ENCODE assay signal across 25 cellular contexts in the genomic region with DNA sequence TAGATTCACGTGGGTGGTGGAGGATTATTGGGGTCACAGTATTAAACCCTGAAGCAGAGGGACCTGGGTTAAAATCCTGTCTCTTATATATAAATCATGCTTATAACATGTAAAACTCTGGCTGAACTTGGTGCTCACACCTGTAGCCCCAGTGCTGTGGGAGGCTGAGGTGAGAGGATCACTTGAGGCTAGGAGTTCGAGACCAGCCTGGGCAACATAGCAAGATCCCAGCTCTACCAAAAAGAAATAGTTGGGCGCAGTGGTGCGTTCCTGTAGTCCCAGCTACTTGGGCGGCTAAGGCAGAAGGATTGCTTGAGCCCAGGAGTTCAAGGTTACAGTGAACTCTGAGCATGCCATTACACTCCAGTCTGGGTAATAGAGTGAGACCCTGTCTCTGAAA. TPM values are rescaled to one million over a fixed set of nuclear protein-coding genes. Genes with fewer than 3 reads are reported as not detected.
DNase-seq lines count a peak whose midpoint lies in the region; ATAC-seq, FAIRE-seq and TF ChIP-seq lines count a peak whose summit lies in the region.
"Had no signal": no experiment of that assay in that cellular context is flagged by ENCODE, and none has a peak within 500 bp of the region (broad histone marks: within the 10 kb centered on the region; RNA-seq: fewer than 3 reads in every experiment).

No MANE protein-coding gene starts in this region.

- H3K4me1 Mint-ChIP-seq in activated CD8-positive, alpha-beta T cell treated with anti-CD3 and anti-CD28 coated beads for 36 hours (ENCODE audit: low read depth) = peaks cover 36% of the 10 kb centered on the region
- H3K4me1 Mint-ChIP-seq in activated CD8-positive, alpha-beta T cell treated with anti-CD3 and anti-CD28 coated beads, Interleukin-2, amount 10 ng/mL, durations not matched to agents 7 days and 5 days (ENCODE audit: low read depth) = peaks cover 24% of the 10 kb centered on the region
- H3K4me1 Mint-ChIP-seq in GM23338 (peaks cover 8% of the 10 kb centered on the region; the same call in 2 of the 3 replicates), neural progenitor cell (peaks cover 12% of the 10 kb centered on the region)

- H3K4me2 ChIP-seq in GM23338 = no peak overlapping the region
- H3K4me2 ChIP-seq in K562 (ENCODE audit: insufficient read depth, low read length) = no peak overlapping the region
- no peak overlapping the region for H3K4me2 ChIP-seq in neural progenitor cell

- H3K79me2 ChIP-seq in GM23338 (replicated peaks; ENCODE audit: insufficient read depth) (peaks cover 33% of the 10 kb centered on the region), K562 (ENCODE audit: control insufficient read depth, insufficient read depth, low read length) (peaks cover 26% of the 10 kb centered on the region), neural progenitor cell (ENCODE audit: low read depth) (peaks cover 34% of the 10 kb centered on the region)

- no peak overlapping the region for H3K4me3 ChIP-seq in GM23338
- no peak overlapping the region for H3K4me3 ChIP-seq in K562
- H3K4me3 ChIP-seq in neural progenitor cell = no peak overlapping the region
- no peak overlapping the region for H3K4me3 ChIP-seq in transverse colon
- H3K4me3 ChIP-seq: SJSA1, testis had no signal

- ATAC-seq in activated CD8-positive, alpha-beta T cell treated with anti-CD3 and anti-CD28 coated beads for 36 hours = no peak
- no peak for ATAC-seq in activated CD8-positive, alpha-beta T cell treated with anti-CD3 and anti-CD28 coated beads, Interleukin-2, amount 10 ng/mL, durations not matched to agents 7 days and 5 days
- ATAC-seq in GM23338 (no peak), K562 (no peak), HG03095 (IDR thresholded peaks at IDR 0.05; ENCODE audit: unreplicated experiment) (no peak)
- ATAC-seq: foreskin keratinocyte; left ventricle myocardium superior; stimulated activated naive B cell treated with anti-CD40 and anti-IgM and Interleukin-4, amounts not matched to agents 10 μg/mL and 1 μg/mL and 100 μg/mL, for 72 hours; T-helper 17 cell had no signal

- CTCF ChIA-PET in activated CD8-positive, alpha-beta T cell treated with anti-CD3 and anti-CD28 coated beads for 36 hours (lab: Charles Lee) = interaction anchor here (0.6 kb wide), 1 partner anchor 505 kb away, joined by 3 read pairs; no protein-coding TSS in a partner anchor
- CTCF ChIA-PET in activated CD8-positive, alpha-beta T cell treated with anti-CD3 and anti-CD28 coated beads, Interleukin-2, amount 10 ng/mL, durations not matched to agents 7 days and 5 days (lab: Charles Lee) = no interaction called here
- CTCF ChIA-PET in K562 (lab: Yijun Ruan, JAX; ENCODE audit: low intra/inter-chr PET ratio) = no interaction called here

- H3F3A ChIP-seq in GM23338 (replicated peaks; ENCODE audit: low read depth) (no peaks in the 10 kb centered on the region; the same call in 1 of the 2 replicates), neural progenitor cell (ENCODE audit: low read depth) (peaks cover 5% of the 10 kb centered on the region)

- peaks cover 34% of the 10 kb centered on the region for H3K36me3 Mint-ChIP-seq in activated CD8-positive, alpha-beta T cell treated with anti-CD3 and anti-CD28 coated beads for 36 hours (ENCODE audit: low read depth)
- peaks cover 42% of the 10 kb centered on the region for H3K36me3 Mint-ChIP-seq in activated CD8-positive, alpha-beta T cell treated with anti-CD3 and anti-CD28 coated beads, Interleukin-2, amount 10 ng/mL, durations not matched to agents 7 days and 5 days (ENCODE audit: low read depth)
- H3K36me3 Mint-ChIP-seq in GM23338 (ENCODE audit: low read depth) (peaks cover 21% of the 10 kb centered on the region), neural progenitor cell (peaks cover 8% of the 10 kb centered on the region)

- H3K4me3 Mint-ChIP-seq in activated CD8-positive, alpha-beta T cell treated with anti-CD3 and anti-CD28 coated beads for 36 hours = no peak overlapping the region
- H3K4me3 Mint-ChIP-seq in activated CD8-positive, alpha-beta T cell treated with anti-CD3 and anti-CD28 coated beads, Interleukin-2, amount 10 ng/mL, durations not matched to agents 7 days and 5 days = no peak overlapping the region
- 0 out of 3 replicates have a peak overlapping the region, but pooled peaks have one; percentile 97 for H3K4me3 Mint-ChIP-seq in GM23338
- peak overlapping the region; percentile 66 for H3K4me3 Mint-ChIP-seq in neural progenitor cell

- no peak for TF ChIP-seq CTCF in activated CD8-positive, alpha-beta T cell treated with anti-CD3 and anti-CD28 coated beads for 36 hours (IDR thresholded peaks at IDR 0.05)
- TF ChIP-seq CTCF in GM23338 (conservative IDR thresholded peaks at IDR 0.05; ENCODE audit: low read depth in 2 of 2) (no peak), K562 (IDR thresholded peaks at IDR 0.05 in 2 of 3, conservative IDR thresholded peaks at IDR 0.05 in 1 of 3; ENCODE audit: insufficient read depth in 2 of 3, low read depth in 1 of 3, low read length in 3 of 3) (no peak), neural progenitor cell (IDR thresholded peaks at IDR 0.05) (no peak), transverse colon (IDR thresholded peaks at IDR 0.05) (no peak)

- H4K20me1 ChIP-seq in GM23338 (replicated peaks; ENCODE audit: insufficient read depth) = peaks cover 11% of the 10 kb centered on the region
- no peaks in the 10 kb centered on the region for H4K20me1 ChIP-seq in K562 (replicated peaks; ENCODE audit: control insufficient read depth, insufficient read depth, low read length)
- H4K20me1 ChIP-seq in neural progenitor cell (ENCODE audit: low read depth) = no peaks in the 10 kb centered on the region

- H3K36me3 ChIP-seq in GM23338 (ENCODE audit: insufficient read depth) = no peaks in the 10 kb centered on the region; the same call in 1 of the 2 replicates
- H3K36me3 ChIP-seq in K562 (ENCODE audit: control insufficient read depth, insufficient read depth, low read length) = peaks cover 24% of the 10 kb centered on the region; the same call in 2 of the 3 replicates
- no peaks in the 10 kb centered on the region for H3K36me3 ChIP-seq in neural progenitor cell
- peaks cover 0 to 30% (median 13%) of the 10 kb centered on the region in 4 donors for H3K36me3 ChIP-seq in transverse colon

- peaks cover 4% of the 10 kb centered on the region; the same call in 1 of the 2 replicates for H3K9me3 ChIP-seq in K562 (replicated peaks; ENCODE audit: control insufficient read depth, insufficient read depth, low read depth, low read length)
- H3K9me3 ChIP-seq in neural progenitor cell (ENCODE audit: low read depth) = no peaks in the 10 kb centered on the region
- no peaks in the 10 kb centered on the region for H3K9me3 ChIP-seq in transverse colon
- H3K9me3 ChIP-seq: SJSA1, testis had no signal

- TF ChIP-seq RAD21 in K562 (CRISPR knock-in tag; conservative IDR thresholded peaks at IDR 0.05 in 1 of 2, IDR thresholded peaks at IDR 0.05 in 1 of 2) = no peak

- TF ChIP-seq POLR2A in K562 (conservative IDR thresholded peaks at IDR 0.05) = no peak
- no peak for TF ChIP-seq POLR2A in transverse colon (IDR thresholded peaks at IDR 0.05)

- H3K9ac ChIP-seq in K562 (ENCODE audit: insufficient read depth in 1 of 2, low read depth in 2 of 2, low read length in 2 of 2) (no peak overlapping the region), neural progenitor cell (no peak overlapping the region)

- POLR2A ChIA-PET in activated CD8-positive, alpha-beta T cell treated with anti-CD3 and anti-CD28 coated beads for 36 hours (lab: Charles Lee) = no interaction called here
- POLR2A ChIA-PET in activated CD8-positive, alpha-beta T cell treated with anti-CD3 and anti-CD28 coated beads, Interleukin-2, amount 10 ng/mL, durations not matched to agents 7 days and 5 days (lab: Charles Lee) = no interaction called here
- POLR2A ChIA-PET in K562 (lab: Yijun Ruan, JAX) = no interaction called here

- WGBS in K562 (ENCODE audit: insufficient coverage, low coverage, missing lambda C conversion rate) = 81% methylated on average over 5 of the region's 5 CpGs
- 80 to 96% methylated on average over 1 to 5 of the region's 5 CpGs for WGBS in transverse colon (ENCODE audit: low coverage in 1 of 2), 2 donors

- no peak for TF ChIP-seq EP300 in K562 (IDR thresholded peaks at IDR 0.05; ENCODE audit: low read length)
- TF ChIP-seq EP300 in transverse colon (IDR thresholded peaks at IDR 0.05; ENCODE audit: low read depth) = no peak

- H3K27ac ChIP-seq in GM23338 (ENCODE audit: low read depth) = no peak overlapping the region
- H3K27ac ChIP-seq in K562 (ENCODE audit: extremely low read depth, low read depth, low read length) = no peak overlapping the region
- no peak overlapping the region for H3K27ac ChIP-seq in neural progenitor cell
- no peak overlapping the region for H3K27ac ChIP-seq in transverse colon
- H3K27ac ChIP-seq: ascending aorta, foreskin keratinocyte, SJSA1, testis had no signal

- DNase-seq in activated CD8-positive, alpha-beta T cell treated with anti-CD3 and anti-CD28 coated beads for 36 hours = no peak
- DNase-seq in activated CD8-positive, alpha-beta T cell treated with anti-CD3 and anti-CD28 coated beads, Interleukin-2, amount 10 ng/mL, durations not matched to agents 7 days and 5 days = no peak
- DNase-seq in GM23338 (ENCODE audit: low spot score) (no peak), K562 (ENCODE audit: extremely low read depth in 1 of 4, low spot score in 3 of 4) (no peak), neural progenitor cell (ENCODE audit: low spot score) (no peak), transverse colon (no peak), NCI-H1436 (lab: John Stamatoyannopoulos, UW) (no peak)
- DNase-seq: 8988T; activated CD4-positive, alpha-beta T cell treated with anti-CD3 and anti-CD28 coated beads, Interleukin-2, amount 10 ng/mL, durations not matched to agents 7 days and 5 days; activated CD8-positive, alpha-beta memory T cell treated with anti-CD3 and anti-CD28 coated beads, Interleukin-2, amount 50 U/mL, for 48 hours; erythroblast; foreskin keratinocyte; left ventricle myocardium superior; NCI-H1417 treated with DMSO at 0.1 percent for 48 hours; NCI-H510A; small intestine; stimulated activated CD4-positive, alpha-beta T cell treated with anti-CD3 and anti-CD28 coated beads, Interleukin-2, amount 100 ng/mL, for 24 hours; stimulated activated naive B cell treated with anti-CD40 and anti-IgM and Interleukin-4, amounts not matched to agents 10 μg/mL and 1 μg/mL and 100 μg/mL, for 72 hours; T-helper 17 cell; testis had no signal

- H2AFZ ChIP-seq in GM23338 = no peak overlapping the region
- no peak overlapping the region for H2AFZ ChIP-seq in K562 (ENCODE audit: low read depth, low read length)
- H2AFZ ChIP-seq in neural progenitor cell (replicated peaks) = no peak overlapping the region

- BruUV-seq in K562 (replicated peaks; lab: Mats Ljungman, UMichigan) = no TSS peak

- H3K9me1 ChIP-seq in K562 (ENCODE audit: control insufficient read depth, insufficient read depth, low read length) = no peaks in the 10 kb centered on the region

- H3K9me2 ChIP-seq in GM23338 (ENCODE audit: insufficient read depth) = peaks cover 6% of the 10 kb centered on the region; the same call in 1 of the 2 replicates

- intact Hi-C loops in activated CD8-positive, alpha-beta T cell treated with anti-CD3 and anti-CD28 coated beads for 36 hours (cut with micrococcal nuclease) = no loop called here
- intact Hi-C loops in K562 (cut with micrococcal nuclease) (loop anchor here (5.0 kb wide), 1 partner anchor 39 kb away; the partner anchor contains the start of gene ZNF460), transverse colon (cut with DNase I; ENCODE audit: low total_unique reads) (no loop called here)

- in situ Hi-C loops in K562 (cut with MboI) (no loop called here), transverse colon (cut with MboI; ENCODE audit: low pct_ligation_motif_present in 1 of 4, low pct_unique_long_range_greater_than_20kb in 1 of 4, low sequenced_read_pairs in 3 of 4) (no loop called here)

- H3K27ac Mint-ChIP-seq in activated CD8-positive, alpha-beta T cell treated with anti-CD3 and anti-CD28 coated beads for 36 hours = peak overlapping the region; percentile 34
- no peak overlapping the region for H3K27ac Mint-ChIP-seq in activated CD8-positive, alpha-beta T cell treated with anti-CD3 and anti-CD28 coated beads, Interleukin-2, amount 10 ng/mL, durations not matched to agents 7 days and 5 days
- H3K27ac Mint-ChIP-seq in GM23338 = no peak overlapping the region
- no peak overlapping the region for H3K27ac Mint-ChIP-seq in neural progenitor cell
- H3K27ac Mint-ChIP-seq: activated CD4-positive, alpha-beta T cell treated with anti-CD3 and anti-CD28 coated beads, Interleukin-2, amount 10 ng/mL, durations not matched to agents 7 days and 5 days; stimulated activated naive B cell treated with anti-CD40 and anti-IgM and Interleukin-4, amounts not matched to agents 10 μg/mL and 1 μg/mL and 100 μg/mL, for 72 hours had no signal

- no peak for FAIRE-seq in K562 (lab: Jason Lieb, UNC)
- FAIRE-seq: GM12892, RCC 7860, small intestine had no signal

- no peaks in the 10 kb centered on the region for H3K27me3 ChIP-seq in GM23338 (ENCODE audit: insufficient read depth)
- no peaks in the 10 kb centered on the region for H3K27me3 ChIP-seq in K562 (ENCODE audit: control insufficient read depth in 2 of 2, insufficient read depth in 2 of 2, low read length in 2 of 2)
- no peaks in the 10 kb centered on the region for H3K27me3 ChIP-seq in neural progenitor cell
- no peaks in the 10 kb centered on the region for H3K27me3 ChIP-seq in transverse colon
- H3K27me3 ChIP-seq: ascending aorta, foreskin keratinocyte, SJSA1, testis had no signal

- H3K9me3 Mint-ChIP-seq in activated CD8-positive, alpha-beta T cell treated with anti-CD3 and anti-CD28 coated beads for 36 hours = no peaks in the 10 kb centered on the region
- H3K9me3 Mint-ChIP-seq in activated CD8-positive, alpha-beta T cell treated with anti-CD3 and anti-CD28 coated beads, Interleukin-2, amount 10 ng/mL, durations not matched to agents 7 days and 5 days (ENCODE audit: insufficient read depth) = peaks cover 5% of the 10 kb centered on the region
- H3K9me3 Mint-ChIP-seq in GM23338 (no peaks in the 10 kb centered on the region), neural progenitor cell (no peaks in the 10 kb centered on the region)
- H3K9me3 Mint-ChIP-seq: stimulated activated naive B cell treated with anti-CD40 and anti-IgM and Interleukin-4, amounts not matched to agents 10 μg/mL and 1 μg/mL and 100 μg/mL, for 72 hours had no signal

- H3K4me1 ChIP-seq in GM23338 (ENCODE audit: insufficient read depth) = no peaks in the 10 kb centered on the region; the same call in 1 of the 2 replicates
- peaks cover 7 to 10% of the 10 kb centered on the region in 2 experiments; a peak in 4 of 5 replicates for H3K4me1 ChIP-seq in K562 (replicated peaks in 1 of 2; ENCODE audit: control insufficient read depth in 2 of 2, insufficient read depth in 2 of 2, low read length in 2 of 2)
- no peaks in the 10 kb centered on the region for H3K4me1 ChIP-seq in neural progenitor cell
- peaks cover 7 to 24% (median 18%) of the 10 kb centered on the region in 4 donors for H3K4me1 ChIP-seq in transverse colon

- no peaks in the 10 kb centered on the region for H3K27me3 Mint-ChIP-seq in activated CD8-positive, alpha-beta T cell treated with anti-CD3 and anti-CD28 coated beads for 36 hours
- no peaks in the 10 kb centered on the region for H3K27me3 Mint-ChIP-seq in activated CD8-positive, alpha-beta T cell treated with anti-CD3 and anti-CD28 coated beads, Interleukin-2, amount 10 ng/mL, durations not matched to agents 7 days and 5 days (ENCODE audit: low read depth)
- H3K27me3 Mint-ChIP-seq in GM23338 (ENCODE audit: insufficient read depth, low read depth, poor library complexity) (peaks cover 7% of the 10 kb centered on the region), neural progenitor cell (ENCODE audit: insufficient read depth, low read depth) (no peaks in the 10 kb centered on the region)
- H3K27me3 Mint-ChIP-seq: activated CD4-positive, alpha-beta T cell treated with anti-CD3 and anti-CD28 coated beads, Interleukin-2, amount 10 ng/mL, durations not matched to agents 7 days and 5 days; stimulated activated naive B cell treated with anti-CD40 and anti-IgM and Interleukin-4, amounts not matched to agents 10 μg/mL and 1 μg/mL and 100 μg/mL, for 72 hours; T-helper 17 cell had no signal

RNA-seq across cellular contexts. Expression of gene ZNF805, which starts 2.4 kb away (rescaled TPM):
- total RNA-seq in activated CD8-positive, alpha-beta T cell treated with anti-CD3 and anti-CD28 coated beads for 36 hours = 1 to 10 TPM; 7.6 to 7.8 TPM
- 1 to 10 TPM; 9.8 to 9.9 TPM for total RNA-seq in activated CD8-positive, alpha-beta T cell treated with anti-CD3 and anti-CD28 coated beads, Interleukin-2, amount 10 ng/mL, durations not matched to agents 7 days and 5 days
- total RNA-seq in GM23338 (2014; rRNA removed; shearing (Covaris generic)) = 18.5 and 19.0 TPM in 2 replicates
- polyA plus RNA-seq in GM23338 (2016; fragmentation: Nextera tagmentation; extraction: Ambion mirVana) = 1.3 and 1.7 TPM in 2 replicates
- 23.2 and 27.8 TPM in 2 replicates for total RNA-seq in K562 (2011; cell fraction: chromatin; rRNA removed; ENCODE audit: low replicate concordance)
- total RNA-seq in K562 (2011; cell fraction: nucleolus; rRNA removed) = 18.3 and 19.7 TPM in 2 replicates
- total RNA-seq in K562 (2011; cell fraction: nucleoplasm; rRNA removed) = 14.2 and 19.4 TPM in 2 replicates
- 4.1 and 4.7 TPM in 2 replicates for total RNA-seq in K562 (2014; rRNA removed)
- 6.7 TPM in 2 replicates for total RNA-seq in K562 (2014; rRNA removed; fragmentation: Illumina TruSeq; extraction: Trizol)
- 4.5 and 4.9 TPM in 2 replicates for total RNA-seq in K562 (2015; rRNA removed; fragmentation: Illumina TruSeq; extraction: Trizol)
- 4.7 and 5.1 TPM in 2 replicates for total RNA-seq in K562 (2021)
- 3.9 and 6.2 TPM in 2 replicates for polyA plus RNA-seq in K562 (2011; rRNA removed)
- 1.6 and 2.5 TPM in 2 replicates for polyA plus RNA-seq in K562 (2011; cell fraction: cytosol; rRNA removed)
- 3.5 and 3.8 TPM in 2 replicates for polyA plus RNA-seq in K562 (2011; cell fraction: nucleus; rRNA removed)
- polyA plus RNA-seq in K562 (2012) = 1.1 TPM in 2 replicates
- 1.5 and 1.7 TPM in 2 replicates for polyA plus RNA-seq in K562 (2014; fragmentation: Illumina TruSeq; extraction: Trizol)
- under 1 TPM; 0.32 to 0.77 TPM for polyA plus RNA-seq in K562 (2014; fragmentation: Nextera tagmentation; extraction: Ambion mirVana)
- polyA plus RNA-seq in K562 (2014; rRNA removed) = 0.74 and 1.4 TPM in 2 replicates
- 25.7 and 28.7 TPM in 2 replicates for polyA minus RNA-seq in K562 (2011; rRNA and poly(A)+ RNA removed)
- 12.0 and 13.1 TPM in 2 replicates for polyA minus RNA-seq in K562 (2011; cell fraction: cytosol; rRNA and poly(A)+ RNA removed)
- 7.3 and 15.2 TPM in 2 replicates for polyA minus RNA-seq in K562 (2011; cell fraction: nucleus; rRNA and poly(A)+ RNA removed)
- total RNA-seq in neural progenitor cell (ENCODE audit: low replicate concordance) = 12.0 and 12.6 TPM in 2 replicates
- total RNA-seq in transverse colon = 10 to 100 TPM; 11.1 to 21.3 (median 14.5) TPM

RNA-seq across cellular contexts. Expression of gene AURKC, which starts 12.0 kb away (rescaled TPM):
- 1 to 10 TPM in 1 of 2 experiments, under 1 TPM in 1; 0.96 to 1.4 TPM for total RNA-seq in activated CD8-positive, alpha-beta T cell treated with anti-CD3 and anti-CD28 coated beads for 36 hours
- total RNA-seq in activated CD8-positive, alpha-beta T cell treated with anti-CD3 and anti-CD28 coated beads, Interleukin-2, amount 10 ng/mL, durations not matched to agents 7 days and 5 days = 1 to 10 TPM in 1 of 2 experiments, under 1 TPM in 1; 0.94 to 1.3 TPM
- 2.4 and 6.7 TPM in 2 replicates for total RNA-seq in GM23338 (2014; rRNA removed; shearing (Covaris generic))
- polyA plus RNA-seq in GM23338 (2016; fragmentation: Nextera tagmentation; extraction: Ambion mirVana) (3.2 and 4.9 TPM in 2 replicates), K562 (2011; rRNA removed) (1.3 and 2.8 TPM in 2 replicates), K562 (2014; fragmentation: Illumina TruSeq; extraction: Trizol) (6.8 and 7.1 TPM in 2 replicates), K562 (2014; fragmentation: Nextera tagmentation; extraction: Ambion mirVana) (1 to 10 TPM; 6.0 to 9.0 TPM), K562 (2014; rRNA removed) (7.3 and 8.7 TPM in 2 replicates)
- 3.1 and 5.3 TPM in 2 replicates for total RNA-seq in K562 (2011; cell fraction: chromatin; rRNA removed; ENCODE audit: low replicate concordance)
- total RNA-seq in K562 (2011; cell fraction: nucleolus; rRNA removed) = 2.0 and 2.5 TPM in 2 replicates
- total RNA-seq in K562 (2011; cell fraction: nucleoplasm; rRNA removed) = 2.4 and 2.9 TPM in 2 replicates
- total RNA-seq in K562 (2014; rRNA removed) (4.7 and 6.0 TPM in 2 replicates), K562 (2014; rRNA removed; fragmentation: Illumina TruSeq; extraction: Trizol) (3.3 and 3.7 TPM in 2 replicates), K562 (2015; rRNA removed; fragmentation: Illumina TruSeq; extraction: Trizol) (4.2 and 4.8 TPM in 2 replicates), K562 (2021) (7.0 and 7.6 TPM in 2 replicates), neural progenitor cell (ENCODE audit: low replicate concordance) (3.3 and 8.8 TPM in 2 replicates), transverse colon (not detected)
- 1.1 and 2.8 TPM in 2 replicates for polyA plus RNA-seq in K562 (2011; cell fraction: cytosol; rRNA removed)
- 1.1 and 3.2 TPM in 2 replicates for polyA plus RNA-seq in K562 (2011; cell fraction: nucleus; rRNA removed)
- 6.6 and 10.5 TPM in 2 replicates for polyA plus RNA-seq in K562 (2012)
- polyA minus RNA-seq in K562 (2011; rRNA and poly(A)+ RNA removed) = 0.60 and 2.4 TPM in 2 replicates
- polyA minus RNA-seq in K562 (2011; cell fraction: cytosol; rRNA and poly(A)+ RNA removed) = 1.3 TPM in 1 of 2 replicates, not detected in the other
- 0.40 and 1.00 TPM in 2 replicates for polyA minus RNA-seq in K562 (2011; cell fraction: nucleus; rRNA and poly(A)+ RNA removed)
- total RNA-seq: ascending aorta had no signal

RNA-seq across cellular contexts. Expression of gene ZNF460, which starts 37.5 kb away (rescaled TPM):
- total RNA-seq in activated CD8-positive, alpha-beta T cell treated with anti-CD3 and anti-CD28 coated beads for 36 hours = 10 to 100 TPM; 59.1 to 63.1 TPM
- 10 to 100 TPM; 43.9 to 46.6 TPM for total RNA-seq in activated CD8-positive, alpha-beta T cell treated with anti-CD3 and anti-CD28 coated beads, Interleukin-2, amount 10 ng/mL, durations not matched to agents 7 days and 5 days
- total RNA-seq in GM23338 (2014; rRNA removed; shearing (Covaris generic)) = 79.6 and 81.7 TPM in 2 replicates
- polyA plus RNA-seq in GM23338 (2016; fragmentation: Nextera tagmentation; extraction: Ambion mirVana) (3.0 and 3.4 TPM in 2 replicates), K562 (2011; rRNA removed) (16.6 and 23.6 TPM in 2 replicates), K562 (2014; fragmentation: Illumina TruSeq; extraction: Trizol) (1.1 and 1.2 TPM in 2 replicates), K562 (2014; fragmentation: Nextera tagmentation; extraction: Ambion mirVana) (under 1 TPM; 0.45 to 0.87 TPM), K562 (2014; rRNA removed) (5.6 and 7.1 TPM in 2 replicates)
- total RNA-seq in K562 (2011; cell fraction: chromatin; rRNA removed; ENCODE audit: low replicate concordance) = 169 and 191 TPM in 2 replicates
- 131 and 161 TPM in 2 replicates for total RNA-seq in K562 (2011; cell fraction: nucleolus; rRNA removed)
- 111 and 139 TPM in 2 replicates for total RNA-seq in K562 (2011; cell fraction: nucleoplasm; rRNA removed)
- total RNA-seq in K562 (2014; rRNA removed) (18.5 and 22.1 TPM in 2 replicates), K562 (2014; rRNA removed; fragmentation: Illumina TruSeq; extraction: Trizol) (36.2 and 36.7 TPM in 2 replicates), K562 (2015; rRNA removed; fragmentation: Illumina TruSeq; extraction: Trizol) (24.7 and 24.9 TPM in 2 replicates), K562 (2021) (28.0 and 29.6 TPM in 2 replicates), neural progenitor cell (ENCODE audit: low replicate concordance) (47.5 and 52.7 TPM in 2 replicates), transverse colon (100 to 1,000 TPM in 1 of 4 donors, 10 to 100 TPM in 3; 44.4 to 191 (median 74.6) TPM)
- polyA plus RNA-seq in K562 (2011; cell fraction: cytosol; rRNA removed) = 6.0 and 14.3 TPM in 2 replicates
- 17.9 and 23.9 TPM in 2 replicates for polyA plus RNA-seq in K562 (2011; cell fraction: nucleus; rRNA removed)
- 1.1 and 1.2 TPM in 2 replicates for polyA plus RNA-seq in K562 (2012)
- 183 and 200 TPM in 2 replicates for polyA minus RNA-seq in K562 (2011; rRNA and poly(A)+ RNA removed)
- polyA minus RNA-seq in K562 (2011; cell fraction: cytosol; rRNA and poly(A)+ RNA removed) = 67.0 and 68.1 TPM in 2 replicates
- 54.9 and 131 TPM in 2 replicates for polyA minus RNA-seq in K562 (2011; cell fraction: nucleus; rRNA and poly(A)+ RNA removed)

RNA-seq across cellular contexts. Expression of gene ZNF264, which starts 51.5 kb away (rescaled TPM):
- 10 to 100 TPM; 20.7 to 22.4 TPM for total RNA-seq in activated CD8-positive, alpha-beta T cell treated with anti-CD3 and anti-CD28 coated beads for 36 hours
- 10 to 100 TPM; 34.1 to 35.1 TPM for total RNA-seq in activated CD8-positive, alpha-beta T cell treated with anti-CD3 and anti-CD28 coated beads, Interleukin-2, amount 10 ng/mL, durations not matched to agents 7 days and 5 days
- total RNA-seq in GM23338 (2014; rRNA removed; shearing (Covaris generic)) = 15.5 and 25.9 TPM in 2 replicates
- polyA plus RNA-seq in GM23338 (2016; fragmentation: Nextera tagmentation; extraction: Ambion mirVana) (3.4 and 4.0 TPM in 2 replicates), K562 (2011; rRNA removed) (1.5 and 1.6 TPM in 2 replicates), K562 (2014; fragmentation: Illumina TruSeq; extraction: Trizol) (0.76 and 0.77 TPM in 2 replicates), K562 (2014; fragmentation: Nextera tagmentation; extraction: Ambion mirVana) (under 1 TPM; 0.08 to 0.13 TPM), K562 (2014; rRNA removed) (0.99 and 2.4 TPM in 2 replicates)
- total RNA-seq in K562 (2011; cell fraction: chromatin; rRNA removed; ENCODE audit: low replicate concordance) = 8.5 and 11.7 TPM in 2 replicates
- 5.8 TPM in 2 replicates for total RNA-seq in K562 (2011; cell fraction: nucleolus; rRNA removed)
- total RNA-seq in K562 (2011; cell fraction: nucleoplasm; rRNA removed) = 4.7 and 5.3 TPM in 2 replicates
- total RNA-seq in K562 (2014; rRNA removed) (6.8 and 7.9 TPM in 2 replicates), K562 (2014; rRNA removed; fragmentation: Illumina TruSeq; extraction: Trizol) (1.3 and 1.5 TPM in 2 replicates), K562 (2015; rRNA removed; fragmentation: Illumina TruSeq; extraction: Trizol) (1.7 and 2.0 TPM in 2 replicates), K562 (2021) (2.5 and 2.8 TPM in 2 replicates), neural progenitor cell (ENCODE audit: low replicate concordance) (26.9 and 36.2 TPM in 2 replicates), transverse colon (100 to 1,000 TPM in 1 of 4 donors, 10 to 100 TPM in 3; 24.3 to 166 (median 35.6) TPM)
- polyA plus RNA-seq in K562 (2011; cell fraction: cytosol; rRNA removed) = 0.97 and 2.1 TPM in 2 replicates
- polyA plus RNA-seq in K562 (2011; cell fraction: nucleus; rRNA removed) = 2.7 and 3.9 TPM in 2 replicates
- polyA plus RNA-seq in K562 (2012) = 1.4 and 1.8 TPM in 2 replicates
- 6.0 and 7.0 TPM in 2 replicates for polyA minus RNA-seq in K562 (2011; rRNA and poly(A)+ RNA removed)
- polyA minus RNA-seq in K562 (2011; cell fraction: cytosol; rRNA and poly(A)+ RNA removed) = 2.0 and 2.5 TPM in 2 replicates
- polyA minus RNA-seq in K562 (2011; cell fraction: nucleus; rRNA and poly(A)+ RNA removed) = 3.0 and 8.0 TPM in 2 replicates

Comparison
In these comparisons a context has a peak if more than half of its experiments do, and no peak if none do; other contexts are left out.
1. H3K4me3 Mint-ChIP-seq: peak in GM23338 (single experiment) and neural progenitor cell (single experiment); none in activated CD8-positive, alpha-beta T cell treated with anti-CD3 and anti-CD28 coated beads for 36 hours (single experiment) and activated CD8-positive, alpha-beta T cell treated with anti-CD3 and anti-CD28 coated beads, Interleukin-2, amount 10 ng/mL, durations not matched to agents 7 days and 5 days (single experiment).